Comparison of ENCODE assay signal across 7 cellular contexts in the genomic region with DNA sequence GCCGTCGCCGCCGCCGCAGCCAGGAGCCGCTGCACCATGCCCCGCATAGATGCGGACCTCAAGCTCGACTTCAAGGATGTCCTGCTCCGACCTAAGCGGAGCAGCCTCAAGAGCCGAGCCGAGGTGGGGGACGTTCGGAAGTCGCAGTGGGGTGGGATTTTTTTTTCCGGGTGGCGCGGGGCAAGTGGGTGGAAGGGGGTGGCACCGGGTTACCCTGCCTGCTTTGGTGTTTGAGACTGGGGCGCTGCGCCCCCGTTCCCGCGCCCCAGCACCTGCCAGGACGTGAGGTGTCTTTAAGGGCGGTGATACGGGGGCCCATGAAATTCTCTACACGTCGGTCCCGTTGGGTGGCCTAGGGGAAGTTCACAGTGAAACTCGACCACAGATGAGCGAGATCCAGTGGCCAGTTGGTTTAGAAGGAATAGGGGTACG. TPM values are rescaled to one million over a fixed set of nuclear protein-coding genes. Genes with fewer than 3 reads are reported as not detected.
DNase-seq lines count a peak whose midpoint lies in the region; ATAC-seq and TF ChIP-seq lines count a peak whose summit lies in the region.

No MANE protein-coding gene starts in this region.

- peak overlapping the region; percentile 31 to 86 (median 76) for H3K27ac Mint-ChIP-seq in brain

- no peaks in the 10 kb centered on the region for H3K4me1 ChIP-seq in urinary bladder (ENCODE audit: insufficient read depth)

- intact Hi-C loops in lower leg skin (cut with DNase I; ENCODE audit: low total_unique reads) = no loop called here

- no peak for TF ChIP-seq CTCF in brain (conservative IDR thresholded peaks at IDR 0.05)
- no peak for TF ChIP-seq CTCF in lower leg skin (IDR thresholded peaks at IDR 0.05)

- peaks cover 50% of the 10 kb centered on the region for H3K27me3 Mint-ChIP-seq in brain

- DNase-seq in lower leg skin (ENCODE audit: low spot score in 2 of 2) = peak in 1 of 2 donors; percentile 89
- DNase-seq in cortex of kidney (lab: John Stamatoyannopoulos, UW) = no peak
- DNase-seq in superior temporal gyrus (ENCODE audit: extremely low spot score) = no peak

- H3K4me3 Mint-ChIP-seq in brain = peak overlapping the region; percentile 86 to 92 (median 88)

- no peaks in the 10 kb centered on the region for H3K36me3 ChIP-seq in urinary bladder (ENCODE audit: insufficient read depth)

- peaks cover 0 to 11% (median 3%) of the 10 kb centered on the region in 5 experiments for H3K9me3 Mint-ChIP-seq in brain

- WGBS in lower leg skin, 2 donors = 0 to 1% methylated on average over 14 to 33 of the region's 34 CpGs
- WGBS in urinary bladder = under 1% methylated on average over 34 of the region's 34 CpGs

- no peak overlapping the region for H3K27ac ChIP-seq in urinary bladder (ENCODE audit: low read depth)

- H3K4me1 Mint-ChIP-seq in brain = peaks cover 56% of the 10 kb centered on the region

- no peak for TF ChIP-seq POLR2A in lower leg skin (IDR thresholded peaks at IDR 0.05)

- H3K4me3 ChIP-seq in lower leg skin (ENCODE audit: low read depth, poor library complexity, severe bottlenecking) (peak overlapping the region; percentile 53), urinary bladder (ENCODE audit: low read depth, low read length) (peak overlapping the region; percentile 72)

- ATAC-seq in GM19372 (IDR thresholded peaks at IDR 0.05; ENCODE audit: low read depth, unreplicated experiment) = peak; percentile 9
- peak; percentile 18 for ATAC-seq in HG03432 (IDR thresholded peaks at IDR 0.05; ENCODE audit: unreplicated experiment)

- H3K36me3 Mint-ChIP-seq in brain = no peaks in the 10 kb centered on the region

RNA-seq across cellular contexts. Expression of a gene that starts 0.3 kb away (rescaled TPM):
- polyA plus RNA-seq in brain (ENCODE audit: insufficient read depth, low read depth, low replicate concordance) (28.9 TPM), urinary bladder (5.4 TPM)
- total RNA-seq in lower leg skin (10 to 100 TPM in 2 of 4 donors, 1 to 10 TPM in 2; 5.2 to 26.7 (median 10.6) TPM), urinary bladder (4.5 TPM)
